Comparison of ENCODE assay signal across 23 cellular contexts in the genomic region with DNA sequence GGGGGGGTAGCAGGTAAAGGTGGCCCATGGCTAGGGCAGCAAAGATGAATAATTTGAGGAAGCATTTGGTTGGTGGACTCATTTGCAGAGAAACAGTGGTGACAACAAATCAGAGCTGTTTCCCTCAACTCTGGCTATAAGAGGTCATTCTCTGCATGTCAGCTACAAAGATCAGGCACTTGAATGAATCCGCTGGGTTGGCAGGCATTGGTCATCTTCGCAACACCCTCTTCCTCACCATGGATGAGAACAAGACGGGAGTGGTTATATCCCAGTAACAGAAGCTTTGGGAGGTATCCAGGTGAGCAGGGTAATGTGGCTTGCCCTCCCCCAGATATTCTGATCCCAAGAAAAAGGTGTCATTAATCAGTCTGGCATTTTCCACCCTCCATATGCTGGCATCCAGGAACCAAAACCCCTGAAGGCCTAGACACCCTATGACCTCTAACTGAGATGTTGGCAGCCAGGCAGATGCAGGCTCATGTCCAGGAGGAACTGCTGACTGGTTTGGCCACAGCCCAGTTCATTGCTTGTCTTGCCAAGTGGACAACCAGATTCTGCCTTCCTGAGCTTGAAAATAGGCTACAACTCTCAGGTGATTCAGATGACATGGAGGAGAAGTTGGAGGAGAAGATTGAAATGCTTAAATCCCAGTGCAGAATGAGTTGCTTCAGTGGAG.
DNase-seq lines count a peak whose midpoint lies in the region; ATAC-seq and TF ChIP-seq lines count a peak whose summit lies in the region.
"Had no signal": no experiment of that assay in that cellular context is flagged by ENCODE, and none has a peak within 500 bp of the region (broad histone marks: within the 10 kb centered on the region; RNA-seq: fewer than 3 reads in every experiment).

No MANE protein-coding gene starts in this region.

- no peaks in the 10 kb centered on the region for H3K27me3 ChIP-seq in body of pancreas
- H3K27me3 ChIP-seq in left ventricle myocardium inferior (ENCODE audit: low read depth) = no peaks in the 10 kb centered on the region
- H3K27me3 ChIP-seq in tibial artery = no peaks in the 10 kb centered on the region
- H3K27me3 ChIP-seq: brain microvascular endothelial cell, vagina had no signal

- no peak overlapping the region for H3K27ac Mint-ChIP-seq in osteocyte (ENCODE audit: unreplicated experiment)
- H3K27ac Mint-ChIP-seq: activated CD8-positive, alpha-beta T cell treated with anti-CD3 and anti-CD28 coated beads for 36 hours; activated naive CD4-positive, alpha-beta T cell treated with anti-CD3 and anti-CD28 coated beads, Interleukin-2, amount 50 U/mL, for 72 hours; HFFc6; memory B cell; natural killer cell had no signal

- H3K4me3 Mint-ChIP-seq in osteocyte (ENCODE audit: unreplicated experiment) = no peak overlapping the region
- H3K4me3 Mint-ChIP-seq: activated CD8-positive, alpha-beta T cell treated with anti-CD3 and anti-CD28 coated beads for 36 hours; activated T-cell treated with anti-CD3 and anti-CD28 coated beads, Interleukin-2, amount 50 U/mL, for 4 hours; HFFc6; memory B cell; natural killer cell had no signal

- peaks cover 7% of the 10 kb centered on the region for H3K4me1 ChIP-seq in body of pancreas
- peaks cover 49% of the 10 kb centered on the region for H3K4me1 ChIP-seq in left ventricle myocardium inferior
- H3K4me1 ChIP-seq in tibial artery = peaks cover 0 to 9% (median 2%) of the 10 kb centered on the region in 4 donors
- H3K4me1 ChIP-seq: vagina had no signal

- no peaks in the 10 kb centered on the region for H3K9me3 Mint-ChIP-seq in osteocyte (ENCODE audit: unreplicated experiment)
- H3K9me3 Mint-ChIP-seq: activated CD8-positive, alpha-beta T cell treated with anti-CD3 and anti-CD28 coated beads for 36 hours; activated naive CD4-positive, alpha-beta T cell treated with anti-CD3 and anti-CD28 coated beads, Interleukin-2, amount 50 U/mL, for 72 hours; activated T-cell treated with anti-CD3 and anti-CD28 coated beads, Interleukin-2, amount 50 U/mL, for 4 hours; natural killer cell had no signal

- H3K36me3 ChIP-seq in body of pancreas (replicated peaks in 1 of 2; ENCODE audit: insufficient read depth in 1 of 2, low read depth in 2 of 2) (no peaks in the 10 kb centered on the region), left ventricle myocardium inferior (no peaks in the 10 kb centered on the region), tibial artery (no peaks in the 10 kb centered on the region)
- H3K36me3 ChIP-seq: brain microvascular endothelial cell, vagina had no signal

- peaks cover 14% of the 10 kb centered on the region for H3K4me1 Mint-ChIP-seq in osteocyte (ENCODE audit: unreplicated experiment)
- H3K4me1 Mint-ChIP-seq: memory B cell, natural killer cell had no signal

- WGBS in body of pancreas, 2 donors = 59 to 62% methylated on average over 3 of the region's 3 CpGs

- no peaks in the 10 kb centered on the region for H3K27me3 Mint-ChIP-seq in osteocyte (ENCODE audit: unreplicated experiment)
- H3K27me3 Mint-ChIP-seq: activated CD8-positive, alpha-beta T cell treated with anti-CD3 and anti-CD28 coated beads for 36 hours had no signal

- H3K4me3 ChIP-seq in body of pancreas (no peak overlapping the region), left ventricle myocardium inferior (no peak overlapping the region), tibial artery (no peak overlapping the region)
- H3K4me3 ChIP-seq: vagina had no signal

- TF ChIP-seq CTCF in body of pancreas (IDR thresholded peaks at IDR 0.05) = no peak
- no peak for TF ChIP-seq CTCF in left ventricle myocardium inferior (IDR thresholded peaks at IDR 0.05; ENCODE audit: borderline replicate concordance)
- TF ChIP-seq CTCF in tibial artery (IDR thresholded peaks at IDR 0.05) = no peak
- no peak for TF ChIP-seq CTCF in osteocyte (IDR thresholded peaks at IDR 0.05)

- H3K27ac ChIP-seq in body of pancreas (no peak overlapping the region), left ventricle myocardium inferior (replicated peaks) (peak overlapping the region; percentile 58), tibial artery (no peak overlapping the region)
- H3K27ac ChIP-seq: brain microvascular endothelial cell, KMS-11, vagina had no signal

- intact Hi-C loops in body of pancreas (cut with DNase I) = no loop called here
- intact Hi-C loops in left ventricle myocardium inferior (cut with micrococcal nuclease) = no loop called here
- intact Hi-C loops in tibial artery (cut with DNase I; ENCODE audit: low total_unique reads) = no loop called here

- DNase-seq in LoVo (ENCODE audit: low spot score) = peak; percentile 2
- DNase-seq in body of pancreas = peak; percentile 49 to 74 (median 68)
- peak; percentile 77 for DNase-seq in left ventricle myocardium inferior
- DNase-seq in putamen (ENCODE audit: low spot score) = peak; percentile 12
- no peak for DNase-seq in tibial artery
- DNase-seq in central memory CD4-positive, alpha-beta T cell = no peak
- DNase-seq in osteocyte (ENCODE audit: extremely low spot score, unreplicated experiment) = no peak
- DNase-seq in Kasumi-1 (lab: John Stamatoyannopoulos, UW) = no peak
- DNase-seq: activated CD8-positive, alpha-beta T cell treated with anti-CD3 and anti-CD28 coated beads for 36 hours; activated T-cell treated with anti-CD3 and anti-CD28 coated beads, Interleukin-2, amount 50 U/mL, for 4 hours; brain microvascular endothelial cell; DMS79 treated with DMSO at 0.1 percent for 48 hours; erythroblast; HFFc6; natural killer cell; NCI-H2171; retina; SHP77; stimulated activated naive CD8-positive, alpha-beta T cell treated with anti-CD3 and anti-CD28 coated beads, Interleukin-15, Interleukin-2, amounts not matched to agents 100 U/mL and 50 U/mL, for 24 hours had no signal

- H3K36me3 Mint-ChIP-seq in osteocyte (ENCODE audit: unreplicated experiment) = peaks cover 41% of the 10 kb centered on the region
- H3K36me3 Mint-ChIP-seq: activated naive CD4-positive, alpha-beta T cell treated with anti-CD3 and anti-CD28 coated beads, Interleukin-2, amount 50 U/mL, for 72 hours; memory B cell; natural killer cell had no signal

- TF ChIP-seq POLR2A in body of pancreas (IDR thresholded peaks at IDR 0.05) = no peak

- ATAC-seq in body of pancreas = peak; percentile 33
- ATAC-seq: activated CD8-positive, alpha-beta T cell treated with anti-CD3 and anti-CD28 coated beads for 36 hours; activated naive CD4-positive, alpha-beta T cell treated with anti-CD3 and anti-CD28 coated beads, Interleukin-2, amount 50 U/mL, for 72 hours; activated T-cell treated with anti-CD3 and anti-CD28 coated beads, Interleukin-2, amount 50 U/mL, for 4 hours; natural killer cell; stimulated activated naive CD8-positive, alpha-beta T cell treated with anti-CD3 and anti-CD28 coated beads, Interleukin-15, Interleukin-2, amounts not matched to agents 100 U/mL and 50 U/mL, for 24 hours had no signal

- H3K9me3 ChIP-seq in body of pancreas = no peaks in the 10 kb centered on the region
- no peaks in the 10 kb centered on the region for H3K9me3 ChIP-seq in left ventricle myocardium inferior (replicated peaks)
- H3K9me3 ChIP-seq in tibial artery = no peaks in the 10 kb centered on the region
- H3K9me3 ChIP-seq: vagina had no signal

Comparison
In these comparisons a context has a peak if more than half of its experiments do, and no peak if none do; other contexts are left out.
1. DNase-seq: peak in LoVo (single experiment), body of pancreas (4 of 4), left ventricle myocardium inferior (single experiment) and putamen (single experiment); none in tibial artery (0 of 2), central memory CD4-positive, alpha-beta T cell (single experiment), osteocyte (single experiment) and Kasumi-1 (0 of 2).